In genomic region chr15:63054985-63055384, GRCh38 we compare ENCODE assay signal across 11 cellular contexts. TPM values are rescaled to one million over a fixed set of nuclear protein-coding genes. Genes with fewer than 3 reads are reported as not detected.
A peak's percentile ranks its signal among the peaks of the same experiment; 100 is the strongest.
DNase-seq lines count a peak whose midpoint lies in the region; ATAC-seq and TF ChIP-seq lines count a peak whose summit lies in the region.
"Had no signal": no experiment of that assay in that cellular context is flagged by ENCODE, and none has a peak within 500 bp of the region (broad histone marks: within the 10 kb centered on the region; RNA-seq: fewer than 3 reads in every experiment).

No MANE protein-coding gene starts in this region.

- H3K27me3 ChIP-seq in dorsolateral prefrontal cortex = no peaks in the 10 kb centered on the region

- H3K4me1 Mint-ChIP-seq in nephron progenitor cell = peaks cover 58% of the 10 kb centered on the region
- no peaks in the 10 kb centered on the region for H3K4me1 Mint-ChIP-seq in activated T-helper 17 cell treated with anti-CD3 and anti-CD28 coated beads, Interleukin-2, amount 50 U/mL, for 72 hours

- H3K4me3 Mint-ChIP-seq in nephron progenitor cell = no peak overlapping the region
- no peak overlapping the region for H3K4me3 Mint-ChIP-seq in activated T-helper 17 cell treated with anti-CD3 and anti-CD28 coated beads, Interleukin-2, amount 50 U/mL, for 72 hours
- H3K4me3 Mint-ChIP-seq: natural killer cell treated with Interleukin-12 subunit alpha and Interleukin-12 subunit beta and Interleukin-15 and Interleukin-18, amount 100 ng/mL, for 72 hours had no signal

- peak overlapping the region; percentile 93 for H3K27ac Mint-ChIP-seq in nephron progenitor cell
- no peak overlapping the region for H3K27ac Mint-ChIP-seq in activated T-helper 17 cell treated with anti-CD3 and anti-CD28 coated beads, Interleukin-2, amount 50 U/mL, for 72 hours
- H3K27ac Mint-ChIP-seq: natural killer cell treated with Interleukin-12 subunit alpha and Interleukin-12 subunit beta and Interleukin-15 and Interleukin-18, amount 100 ng/mL, for 72 hours had no signal

- no peaks in the 10 kb centered on the region for H3K27me3 Mint-ChIP-seq in nephron progenitor cell (ENCODE audit: low read depth, poor library complexity)
- H3K27me3 Mint-ChIP-seq in activated T-helper 17 cell treated with anti-CD3 and anti-CD28 coated beads, Interleukin-2, amount 50 U/mL, for 72 hours = no peaks in the 10 kb centered on the region
- H3K27me3 Mint-ChIP-seq: natural killer cell treated with Interleukin-12 subunit alpha and Interleukin-12 subunit beta and Interleukin-15 and Interleukin-18, amount 100 ng/mL, for 72 hours had no signal

- TF ChIP-seq CTCF in dorsolateral prefrontal cortex (IDR thresholded peaks at IDR 0.05 in 54 of 56, conservative IDR thresholded peaks at IDR 0.05 in 2 of 56; ENCODE audit: low read depth in 1 of 56, partially characterized antibody in 56 of 56) (no peak), nephron progenitor cell (IDR thresholded peaks at IDR 0.05) (no peak)

- peaks cover 37% of the 10 kb centered on the region for H3K36me3 Mint-ChIP-seq in nephron progenitor cell (ENCODE audit: low read depth)
- peaks cover 22% of the 10 kb centered on the region for H3K36me3 Mint-ChIP-seq in activated T-helper 17 cell treated with anti-CD3 and anti-CD28 coated beads, Interleukin-2, amount 50 U/mL, for 72 hours (ENCODE audit: low read depth)
- H3K36me3 Mint-ChIP-seq: natural killer cell treated with Interleukin-12 subunit alpha and Interleukin-12 subunit beta and Interleukin-15 and Interleukin-18, amount 100 ng/mL, for 72 hours had no signal

- peak overlapping the region in 40 of 59 donors; percentile 1 to 95 (median 38) for H3K27ac ChIP-seq in dorsolateral prefrontal cortex

- intact Hi-C loops in dorsolateral prefrontal cortex (cut with DNase I) = no loop called here

- DNase-seq in COLO668 (lab: John Stamatoyannopoulos, UW; ENCODE audit: unreplicated experiment) = peak; percentile 17
- DNase-seq in NCI-H2227 (lab: John Stamatoyannopoulos, UW; ENCODE audit: unreplicated experiment) = peak; percentile 49
- DNase-seq in dorsolateral prefrontal cortex = no peak
- DNase-seq in nephron progenitor cell = no peak
- DNase-seq: activated T-cell treated with anti-CD3 and anti-CD28 coated beads, Interleukin-2, amount 50 U/mL, for 1 hour; T1000 had no signal

- no peak overlapping the region for H3K4me3 ChIP-seq in dorsolateral prefrontal cortex

- no peaks in the 10 kb centered on the region for H3K9me3 Mint-ChIP-seq in nephron progenitor cell
- H3K9me3 Mint-ChIP-seq in activated T-helper 17 cell treated with anti-CD3 and anti-CD28 coated beads, Interleukin-2, amount 50 U/mL, for 72 hours = no peaks in the 10 kb centered on the region
- H3K9me3 Mint-ChIP-seq: natural killer cell treated with Interleukin-12 subunit alpha and Interleukin-12 subunit beta and Interleukin-15 and Interleukin-18, amount 100 ng/mL, for 72 hours had no signal

- ATAC-seq in HG03442 (IDR thresholded peaks at IDR 0.05; ENCODE audit: unreplicated experiment) (no peak), HG02610 (IDR thresholded peaks at IDR 0.05; ENCODE audit: unreplicated experiment) (no peak), HG03520 (IDR thresholded peaks at IDR 0.05; ENCODE audit: unreplicated experiment) (no peak)
- no peak for ATAC-seq in activated T-helper 17 cell treated with anti-CD3 and anti-CD28 coated beads, Interleukin-2, amount 50 U/mL, for 72 hours (replicated peaks)
- ATAC-seq: natural killer cell treated with Interleukin-12 subunit alpha and Interleukin-12 subunit beta and Interleukin-15 and Interleukin-18, amount 100 ng/mL, for 72 hours had no signal

RNA-seq across cellular contexts. Expression of gene TPM1, which starts 12.4 kb away (rescaled TPM):
- total RNA-seq in dorsolateral prefrontal cortex = 100 to 1,000 TPM in 115 of 120 experiments, 10 to 100 TPM in 5; 59.9 to 249 (median 139) TPM
- total RNA-seq in activated T-helper 17 cell treated with anti-CD3 and anti-CD28 coated beads, Interleukin-2, amount 50 U/mL, for 72 hours = 1 to 10 TPM; 3.0 to 9.7 TPM

Comparison
In these comparisons a context has a peak if more than half of its experiments do, and no peak if none do; other contexts are left out.
1. DNase-seq: peak in COLO668 (single experiment) and NCI-H2227 (single experiment); none in dorsolateral prefrontal cortex (0 of 10) and nephron progenitor cell (single experiment).
2. RNA of gene TPM1, which starts 12.4 kb away (total RNA-seq): 59.9 to 249 TPM in dorsolateral prefrontal cortex; 3.0 to 9.7 TPM in activated T-helper 17 cell treated with anti-CD3 and anti-CD28 coated beads, Interleukin-2, amount 50 U/mL, for 72 hours; every median in the first group is over 4 times any median in the second.